ENCODE assay signal across 18 cellular contexts in the genomic region with DNA sequence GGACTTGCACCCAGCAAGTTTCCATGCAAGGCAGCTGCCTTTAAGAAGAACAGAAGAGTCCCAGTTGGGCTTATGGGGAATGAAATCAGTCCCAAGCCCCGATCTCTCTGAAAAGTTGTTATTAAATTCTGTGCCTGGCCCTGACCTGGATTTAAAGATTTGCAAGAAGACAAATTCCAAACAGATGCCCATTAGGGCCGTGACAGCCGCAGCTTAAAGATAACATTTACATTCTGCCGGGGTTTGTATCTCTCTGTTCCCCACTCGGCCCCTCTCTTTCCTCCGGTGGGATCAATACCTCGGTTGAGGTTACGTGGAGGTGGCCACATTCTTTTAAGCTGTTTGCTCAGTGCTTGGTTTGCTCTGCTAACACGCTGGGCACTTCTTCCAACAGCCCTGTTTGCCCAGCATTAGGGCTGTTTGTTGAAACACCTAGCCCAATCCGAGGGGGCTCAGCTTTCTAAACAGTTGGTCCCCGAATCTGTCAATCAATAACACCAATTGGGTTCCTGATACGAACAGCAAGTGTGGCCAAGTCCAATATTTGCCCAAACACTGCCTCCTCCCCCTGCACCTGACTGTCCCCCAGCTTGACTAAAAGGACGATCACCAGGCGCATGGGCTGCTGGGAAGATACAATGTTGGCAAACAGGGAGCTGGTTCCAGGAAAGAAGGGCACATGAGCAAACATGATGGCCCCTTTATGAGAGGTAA.
A peak's percentile ranks its signal among the peaks of the same experiment; 100 is the strongest.
DNase-seq lines count a peak whose midpoint lies in the region; ATAC-seq, FAIRE-seq and TF ChIP-seq lines count a peak whose summit lies in the region.
"Had no signal": no experiment of that assay in that cellular context is flagged by ENCODE, and none has a peak within 500 bp of the region (broad histone marks: within the 10 kb centered on the region; RNA-seq: fewer than 3 reads in every experiment).

No MANE protein-coding gene starts in this region.

- DNase-seq in NCI-H510A treated with DMSO at 0.1 percent for 48 hours (lab: John Stamatoyannopoulos, UW) (peak; percentile 41), NCI-H510A (lab: John Stamatoyannopoulos, UW) (no peak), NCI-H774 (lab: John Stamatoyannopoulos, UW) (peak; percentile 92), left lobe of liver (ENCODE audit: low spot score) (peak; percentile 96), urothelium cell line (ENCODE audit: low spot score) (no peak), GOT3 (lab: John Stamatoyannopoulos, UW) (no peak), GM10266 (ENCODE audit: extremely low spot score) (no peak)
- DNase-seq: activated CD4-positive, alpha-beta T cell treated with anti-CD3 and anti-CD28 coated beads for 4 hours; activated CD8-positive, alpha-beta memory T cell treated with anti-CD3 and anti-CD28 coated beads, Interleukin-2, amount 50 U/mL, for 48 hours; anterior cingulate cortex; foreskin keratinocyte; left ventricle myocardium superior; stimulated activated naive B cell treated with anti-CD40 and anti-IgM and Interleukin-4, amounts not matched to agents 10 μg/mL and 1 μg/mL and 100 μg/mL, for 72 hours; T1000 had no signal

- peak; percentile 96 for FAIRE-seq in urothelium cell line (lab: Jason Lieb, UNC)
- FAIRE-seq: A204.1, endothelial cell of umbilical vein had no signal

- TF ChIP-seq CTCF in GM10266 (IDR thresholded peaks at IDR 0.05; ENCODE audit: control insufficient read depth, insufficient read depth, low read depth, missing control alignments), result no peak

- peak; percentile 63 for ATAC-seq in left lobe of liver
- ATAC-seq in GM21619 (IDR thresholded peaks at IDR 0.05; ENCODE audit: unreplicated experiment), result no peak
- ATAC-seq: foreskin keratinocyte; GM23338; left ventricle myocardium superior; stimulated activated naive B cell treated with anti-CD40 and anti-IgM and Interleukin-4, amounts not matched to agents 10 μg/mL and 1 μg/mL and 100 μg/mL, for 72 hours had no signal

Comparison
In these comparisons a context has a peak if more than half of its experiments do, and no peak if none do; other contexts are left out.
1. DNase-seq: peak in NCI-H510A treated with DMSO at 0.1 percent for 48 hours (single experiment), NCI-H774 (single experiment) and left lobe of liver (single experiment); none in NCI-H510A (single experiment), urothelium cell line (single experiment), GOT3 (single experiment) and GM10266 (single experiment).